ENCODE assay signal across 1 cellular context in genomic region chr20:35884541-35884865, GRCh38.
TF ChIP-seq lines count a peak whose summit lies in the region.

No MANE protein-coding gene starts in this region.

TF ChIP-seq in A549, 52 proteins besides CTCF, POLR2A, EP300 and RAD21 (continued from another document):
- TF ChIP-seq MAX (IDR thresholded peaks at IDR 0.05) (no peak), HES2 (IDR thresholded peaks at IDR 0.05) (no peak), KDM5A (IDR thresholded peaks at IDR 0.05) (no peak), RNF2 (IDR thresholded peaks at IDR 0.05; ENCODE audit: borderline replicate concordance, low read depth) (no peak), BCL3 (IDR thresholded peaks at IDR 0.05) (no peak), GATA3 (IDR thresholded peaks at IDR 0.05; ENCODE audit: borderline replicate concordance) (no peak), TFCP2L1 (CRISPR knock-in tag; IDR thresholded peaks at IDR 0.05) (no peak), PHF8 (IDR thresholded peaks at IDR 0.05; ENCODE audit: borderline replicate concordance, low read depth) (no peak), SMC3 (IDR thresholded peaks at IDR 0.05) (no peak), PBX3 (IDR thresholded peaks at IDR 0.05) (no peak), REST (IDR thresholded peaks at IDR 0.05) (no peak)
